In genomic region chr11:62671604-62672528, GRCh38 we compare ENCODE assay signal across 8 cellular contexts. TPM values are rescaled to one million over a fixed set of nuclear protein-coding genes. Genes with fewer than 3 reads are reported as not detected.
DNase-seq lines count a peak whose midpoint lies in the region; ATAC-seq and TF ChIP-seq lines count a peak whose summit lies in the region.

TSS of gene LBHD1 (minus strand) at chr11:62672267. CDS start at chr11:62670031, 2,236 bp downstream.
A gene with protein sequence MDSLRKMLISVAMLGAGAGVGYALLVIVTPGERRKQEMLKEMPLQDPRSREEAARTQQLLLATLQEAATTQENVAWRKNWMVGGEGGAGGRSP (plus strand): TSS chr11:62671673. CDS start chr11:62671746, 73 bp downstream.

- no peak for TF ChIP-seq EP300 in ovary (IDR thresholded peaks at IDR 0.05)

- H3K36me3 Mint-ChIP-seq in activated naive CD4-positive, alpha-beta T cell treated with anti-CD3 and anti-CD28 coated beads, Interleukin-2, amount 50 U/mL, for 72 hours = peaks cover 29 to 47% of the 10 kb centered on the region in 2 donors
- no peaks in the 10 kb centered on the region for H3K36me3 Mint-ChIP-seq in glutamatergic neuron (ENCODE audit: unreplicated experiment)

- no peak for TF ChIP-seq CTCF in DOHH2 (IDR thresholded peaks at IDR 0.05; ENCODE audit: low read depth, low read length, poor library complexity, severe bottlenecking)
- TF ChIP-seq CTCF in glutamatergic neuron (IDR thresholded peaks at IDR 0.05; ENCODE audit: partially characterized antibody, unreplicated experiment) = no peak
- TF ChIP-seq CTCF in ovary (IDR thresholded peaks at IDR 0.05) = no peak
- no peak for TF ChIP-seq CTCF in tibial artery (IDR thresholded peaks at IDR 0.05)

- H3K36me3 ChIP-seq in DOHH2 (ENCODE audit: control insufficient read depth, low read length) (peaks cover 76% of the 10 kb centered on the region), H7 (replicated peaks; ENCODE audit: control insufficient read depth, insufficient read depth, low read length) (peaks cover 15% of the 10 kb centered on the region), SK-N-MC (ENCODE audit: insufficient read depth, low read length) (peaks cover 28% of the 10 kb centered on the region), ovary (no peaks in the 10 kb centered on the region), tibial artery (peaks cover 10 to 38% (median 13%) of the 10 kb centered on the region in 3 donors)

- no peaks in the 10 kb centered on the region for H3K9me3 Mint-ChIP-seq in activated naive CD4-positive, alpha-beta T cell treated with anti-CD3 and anti-CD28 coated beads, Interleukin-2, amount 50 U/mL, for 72 hours
- peaks cover 1% of the 10 kb centered on the region for H3K9me3 Mint-ChIP-seq in glutamatergic neuron (ENCODE audit: unreplicated experiment)

- peak within 1 kb of the TSS; percentile 95 for H3K4me3 ChIP-seq in DOHH2 (ENCODE audit: low read length)
- H3K4me3 ChIP-seq in H7 (ENCODE audit: insufficient read depth, low read depth, low read length) = peak within 1 kb of the TSS; percentile 92
- peak within 1 kb of the TSS; percentile 91 for H3K4me3 ChIP-seq in SK-N-MC
- H3K4me3 ChIP-seq in ovary = peak within 1 kb of the TSS; percentile 83
- peak within 1 kb of the TSS; percentile 58 to 92 for H3K4me3 ChIP-seq in tibial artery

- peak within 1 kb of the TSS; percentile 97 to 98 for H3K27ac Mint-ChIP-seq in activated naive CD4-positive, alpha-beta T cell treated with anti-CD3 and anti-CD28 coated beads, Interleukin-2, amount 50 U/mL, for 72 hours
- H3K27ac Mint-ChIP-seq in glutamatergic neuron (ENCODE audit: unreplicated experiment) = peak within 1 kb of the TSS; percentile 99

- TF ChIP-seq POLR2A in ovary (IDR thresholded peaks at IDR 0.05) = peak; percentile 60

- no peaks in the 10 kb centered on the region for H3K9me3 ChIP-seq in DOHH2 (ENCODE audit: control insufficient read depth, insufficient read depth, low read length)
- H3K9me3 ChIP-seq in SK-N-MC (ENCODE audit: low read depth, low read length) = no peaks in the 10 kb centered on the region
- H3K9me3 ChIP-seq in ovary = no peaks in the 10 kb centered on the region
- no peaks in the 10 kb centered on the region for H3K9me3 ChIP-seq in tibial artery

- H3K4me1 Mint-ChIP-seq in glutamatergic neuron (ENCODE audit: low read depth, unreplicated experiment) = peaks cover 11% of the 10 kb centered on the region

- 0 to 2% (median 0%) methylated on average over 63 to 66 of the region's 66 CpGs for WGBS in ovary, 3 donors

- H3K9me2 ChIP-seq in DOHH2 (replicated peaks; ENCODE audit: control insufficient read depth, low read length) = no peaks in the 10 kb centered on the region

- ATAC-seq in activated naive CD4-positive, alpha-beta T cell treated with anti-CD3 and anti-CD28 coated beads, Interleukin-2, amount 50 U/mL, for 72 hours = peak; percentile 89 to 91

- H3F3A ChIP-seq in DOHH2 (ENCODE audit: control insufficient read depth, insufficient read depth) = peaks cover 44% of the 10 kb centered on the region

- peak within 1 kb of the TSS; percentile 97 for H3K4me3 Mint-ChIP-seq in glutamatergic neuron (ENCODE audit: unreplicated experiment)

- no peaks in the 10 kb centered on the region for H4K20me1 ChIP-seq in DOHH2 (ENCODE audit: control insufficient read depth, insufficient read depth, low read depth, low read length)

- H3K9ac ChIP-seq in SK-N-MC (ENCODE audit: insufficient read length) = peak within 1 kb of the TSS; percentile 95

- H3K27ac ChIP-seq in DOHH2 (ENCODE audit: low read depth, low read length) (peak within 1 kb of the TSS; percentile 92), SK-N-MC (peak within 1 kb of the TSS; percentile 87), ovary (peak within 1 kb of the TSS; percentile 44 to 82), tibial artery (peak within 1 kb of the TSS; percentile 92 to 94)

- peaks cover 6% of the 10 kb centered on the region for H3K27me3 Mint-ChIP-seq in glutamatergic neuron (ENCODE audit: unreplicated experiment)

- intact Hi-C loops in ovary (cut with DNase I) (loop anchor here in 2 of 4 donors (5.0 to 10.0 kb wide), 2 partner anchors 55 to 277 kb away; partner anchors contain the start of genes HNRNPUL2 (in 1 of the 2) and TTC9C (in 1 of the 2)), tibial artery (cut with DNase I; ENCODE audit: low total_unique reads) (no loop called here)

- peaks cover 85% of the 10 kb centered on the region for H3K79me2 ChIP-seq in DOHH2 (ENCODE audit: control insufficient read depth, low read length)

- peak within 1 kb of the TSS; percentile 99 for H3K4me2 ChIP-seq in DOHH2 (ENCODE audit: low read length)

- DNase-seq in H7 (peak; percentile 93), MV-4-11 (lab: John Stamatoyannopoulos, UW) (peak; percentile 96), SK-N-MC (ENCODE audit: low read depth, low spot score) (peak; percentile 62), glutamatergic neuron (peak; percentile 78), ovary (peak; percentile 75 to 85 (median 78)), tibial artery (peak; percentile 75 to 83)
- peak; percentile 80 to 81 for DNase-seq in activated naive CD4-positive, alpha-beta T cell treated with anti-CD3 and anti-CD28 coated beads, Interleukin-2, amount 50 U/mL, for 72 hours (ENCODE audit: low spot score in 2 of 2)

- H3K27me3 ChIP-seq in DOHH2 (ENCODE audit: control insufficient read depth, low read length) (no peaks in the 10 kb centered on the region), H7 (ENCODE audit: control insufficient read depth, insufficient read depth, low read length) (no peaks in the 10 kb centered on the region), ovary (no peaks in the 10 kb centered on the region), tibial artery (no peaks in the 10 kb centered on the region)

- H3K4me1 ChIP-seq in DOHH2 (ENCODE audit: control insufficient read depth, low read length) = peaks cover 64% of the 10 kb centered on the region
- peaks cover 9% of the 10 kb centered on the region for H3K4me1 ChIP-seq in ovary (ENCODE audit: insufficient read depth)
- H3K4me1 ChIP-seq in tibial artery = peaks cover under 1 to 45% (median 34%) of the 10 kb centered on the region in 4 donors

RNA-seq across cellular contexts. Expression of gene LBHD1, which starts in this region (rescaled TPM):
- total RNA-seq in H7 (2014; rRNA removed; shearing (Covaris generic)) = 2.7 and 4.5 TPM in 2 replicates
- total RNA-seq in activated naive CD4-positive, alpha-beta T cell treated with anti-CD3 and anti-CD28 coated beads, Interleukin-2, amount 50 U/mL, for 72 hours = 10 to 100 TPM; 16.6 to 24.3 TPM
- total RNA-seq in glutamatergic neuron (ENCODE audit: unreplicated experiment) = 4.6 TPM
- 1 to 10 TPM; 2.4 to 6.0 (median 4.6) TPM for total RNA-seq in ovary
- polyA plus RNA-seq in ovary = 1 to 10 TPM; 2.6 to 5.3 TPM

RNA-seq across cellular contexts. Expression of the second gene that starts in this region (rescaled TPM):
- 19.0 and 22.4 TPM in 2 replicates for total RNA-seq in H7 (2014; rRNA removed; shearing (Covaris generic))
- 1 to 10 TPM in 1 of 2 donors, under 1 TPM in 1; 0.87 to 4.7 TPM for total RNA-seq in activated naive CD4-positive, alpha-beta T cell treated with anti-CD3 and anti-CD28 coated beads, Interleukin-2, amount 50 U/mL, for 72 hours
- total RNA-seq in glutamatergic neuron (ENCODE audit: unreplicated experiment) (5.7 TPM), ovary (10 to 100 TPM in 2 of 7 donors, 1 to 10 TPM in 5; 7.1 to 13.7 (median 8.9) TPM)
- 1 to 10 TPM; 1.6 to 9.6 TPM for polyA plus RNA-seq in ovary

Comparison
In these comparisons a context has a peak if more than half of its experiments do, and no peak if none do; other contexts are left out.
1. Peak in every context shown above with its lines: DNase-seq, ATAC-seq, H3K4me3 ChIP-seq and H3K27ac ChIP-seq.